In genomic region chr3:166685246-166685645, GRCh38 we compare ENCODE assay signal across 15 cellular contexts.
"Had no signal": no experiment of that assay in that cellular context is flagged by ENCODE, and none has a peak within 500 bp of the region (broad histone marks: within the 10 kb centered on the region; RNA-seq: fewer than 3 reads in every experiment).

No MANE protein-coding gene starts in this region.

- H2AFZ ChIP-seq: hepatocyte, neural progenitor cell had no signal

- H3K4me2 ChIP-seq: hepatocyte, neural progenitor cell had no signal

- H3K36me3 ChIP-seq: neural progenitor cell, ovary, sigmoid colon, stomach, upper lobe of left lung had no signal

- H3K9ac ChIP-seq: neural progenitor cell had no signal

- H3K4me3 ChIP-seq: hepatocyte, neural progenitor cell, ovary, sigmoid colon, stomach, testis, upper lobe of left lung had no signal

- H3K27me3 ChIP-seq: hepatocyte, neural progenitor cell, ovary, sigmoid colon, stomach, testis, upper lobe of left lung had no signal

- H3K9me3 ChIP-seq: ovary, stomach, testis, upper lobe of left lung had no signal

- H3K27ac ChIP-seq: hepatocyte, neural progenitor cell, ovary, sigmoid colon, stomach, testis, upper lobe of left lung had no signal

- H3K79me2 ChIP-seq: hepatocyte had no signal

- DNase-seq: activated CD4-positive, alpha-beta T cell treated with anti-CD3 and anti-CD28 coated beads, Interleukin-2, amount 10 ng/mL, durations not matched to agents 7 days and 5 days; activated CD8-positive, alpha-beta memory T cell treated with anti-CD3 and anti-CD28 coated beads for 24 hours; activated gamma-delta T cell treated with Interleukin-2 at 50 U/mL for 16 hours; aorta; cerebellar nuclear complex; islet precursor cell; naive B cell; ovary; sigmoid colon; stimulated activated CD4-positive, alpha-beta T cell treated with anti-CD3 and anti-CD28 coated beads, Interleukin-1b, Interleukin-23, amount 100 ng/mL, for 48 hours; stomach; testis; upper lobe of left lung had no signal

- H3K4me1 ChIP-seq: neural progenitor cell, sigmoid colon, stomach, testis, upper lobe of left lung had no signal
